In genomic region chr3:191329654-191330308, GRCh38 we compare ENCODE assay signal across 8 cellular contexts. TPM values are rescaled to one million over a fixed set of nuclear protein-coding genes. Genes with fewer than 3 reads are reported as not detected.
DNase-seq lines count a peak whose midpoint lies in the region; ATAC-seq and TF ChIP-seq lines count a peak whose summit lies in the region.

No MANE protein-coding gene starts in this region.

- no peaks in the 10 kb centered on the region for H3K27me3 ChIP-seq in Peyer's patch
- no peaks in the 10 kb centered on the region for H3K27me3 ChIP-seq in skeletal muscle tissue (ENCODE audit: control insufficient read depth in 3 of 3, insufficient read depth in 3 of 3, low read length in 3 of 3)

- in situ Hi-C loops in T47D (cut with HindIII; ENCODE audit: low pct_unique_long_range_greater_than_20kb, low sequenced_read_pairs) = no loop called here

- H3K36me3 ChIP-seq in Peyer's patch (no peaks in the 10 kb centered on the region), skeletal muscle tissue (ENCODE audit: control insufficient read depth in 3 of 3, insufficient read depth in 3 of 3, low read length in 3 of 3) (no peaks in the 10 kb centered on the region)

- H3K27ac ChIP-seq in Peyer's patch (peak overlapping the region; percentile 92 to 99 (median 96)), skeletal muscle tissue (ENCODE audit: low read depth, low read length) (peak overlapping the region; percentile 86)

- no peak for TF ChIP-seq POLR2A in Peyer's patch (IDR thresholded peaks at IDR 0.05)

- no peak for TF ChIP-seq CTCF in Peyer's patch (IDR thresholded peaks at IDR 0.05)

- H3K4me1 ChIP-seq in Peyer's patch (peaks cover 0 to 13% (median 3%) of the 10 kb centered on the region in 4 donors), skeletal muscle tissue (ENCODE audit: control insufficient read depth in 3 of 3, insufficient read depth in 3 of 3, low read length in 3 of 3) (peaks cover 18 to 24% (median 23%) of the 10 kb centered on the region in 3 donors)

- peak overlapping the region; percentile 88 to 93 (median 89) for H3K9ac ChIP-seq in skeletal muscle tissue (ENCODE audit: low read depth in 1 of 3, low read length in 3 of 3)

- ATAC-seq in GM19372 (IDR thresholded peaks at IDR 0.05; ENCODE audit: low read depth, unreplicated experiment) (peak; percentile 20), HG03354 (IDR thresholded peaks at IDR 0.05; ENCODE audit: poor library complexity, severe bottlenecking, unreplicated experiment) (peak; percentile 45)

- H3K9me3 ChIP-seq in Peyer's patch = no peaks in the 10 kb centered on the region
- no peaks in the 10 kb centered on the region for H3K9me3 ChIP-seq in skeletal muscle tissue (ENCODE audit: control insufficient read depth in 3 of 3, low read length in 3 of 3)

- DNase-seq in D341Med (ENCODE audit: low spot score) (peak; percentile 74), Peyer's patch (peak; percentile 41 to 78 (median 76)), T47D (ENCODE audit: low read depth in 1 of 2, low spot score in 1 of 2) (peak; percentile 62 to 75), iPS-NIHi7 (ENCODE audit: extremely low spot score) (peak; percentile 51), SHP77 (lab: John Stamatoyannopoulos, UW) (no peak)

- H3K4me3 ChIP-seq in Peyer's patch (peak overlapping the region; percentile 96 to 99 (median 98)), skeletal muscle tissue (ENCODE audit: low read length in 3 of 3) (peak overlapping the region; percentile 75 to 82 (median 82))

RNA-seq across cellular contexts. Expression of gene UTS2B, which starts 0.5 kb away (rescaled TPM):
- total RNA-seq in Peyer's patch (1 to 10 TPM in 2 of 4 donors, not detected in 2; 1.9 to 6.6 TPM), skeletal muscle tissue (not detected)

RNA-seq across cellular contexts. Expression of gene CCDC50, which starts 0.6 kb away (rescaled TPM):
- total RNA-seq in Peyer's patch = 100 to 1,000 TPM in 2 of 4 donors, 10 to 100 TPM in 2; 68.1 to 201 (median 106) TPM
- total RNA-seq in skeletal muscle tissue = 24.0 TPM

Comparison
In these comparisons a context has a peak if more than half of its experiments do, and no peak if none do; other contexts are left out.
1. DNase-seq: peak in D341Med (single experiment), Peyer's patch (3 of 3), T47D (2 of 2) and iPS-NIHi7 (single experiment); none in SHP77 (0 of 2).